ENCODE assay signal across 12 cellular contexts in genomic region chr1:225378880-225379279, GRCh38. TPM values are rescaled to one million over a fixed set of nuclear protein-coding genes. Genes with fewer than 3 reads are reported as not detected.
DNase-seq lines count a peak whose midpoint lies in the region; ATAC-seq and TF ChIP-seq lines count a peak whose summit lies in the region.
"Had no signal": no experiment of that assay in that cellular context is flagged by ENCODE, and none has a peak within 500 bp of the region (broad histone marks: within the 10 kb centered on the region; RNA-seq: fewer than 3 reads in every experiment).

No MANE protein-coding gene starts in this region.

- H3K9me3 Mint-ChIP-seq in activated CD4-positive, alpha-beta memory T cell treated with anti-CD3 and anti-CD28 coated beads, Interleukin-2, amount 10 ng/mL, durations not matched to agents 7 days and 5 days: no peaks in the 10 kb centered on the region

- H3K4me3 Mint-ChIP-seq in activated CD4-positive, alpha-beta memory T cell treated with anti-CD3 and anti-CD28 coated beads, Interleukin-2, amount 10 ng/mL, durations not matched to agents 7 days and 5 days: no peak overlapping the region

- no peaks in the 10 kb centered on the region for H3K27me3 Mint-ChIP-seq in activated CD4-positive, alpha-beta memory T cell treated with anti-CD3 and anti-CD28 coated beads, Interleukin-2, amount 10 ng/mL, durations not matched to agents 7 days and 5 days

- CTCF ChIA-PET in activated CD4-positive, alpha-beta memory T cell treated with anti-CD3 and anti-CD28 coated beads, Interleukin-2, amount 10 ng/mL, durations not matched to agents 7 days and 5 days (lab: Charles Lee): interaction anchor here (0.7 to 1.3 kb wide), 2 partner anchors 60 to 296 kb away, joined by 3 to 4 read pairs; no protein-coding TSS in a partner anchor

- H3K27ac ChIP-seq in brain microvascular endothelial cell (no peak overlapping the region), iPS-18a (ENCODE audit: low read length) (no peak overlapping the region)

- no peaks in the 10 kb centered on the region for H3K27me3 ChIP-seq in brain microvascular endothelial cell (replicated peaks)
- no peaks in the 10 kb centered on the region for H3K27me3 ChIP-seq in iPS-18a (ENCODE audit: control insufficient read depth, insufficient read depth, low read length)

- H3K4me1 ChIP-seq in iPS-18a (ENCODE audit: control insufficient read depth, low read depth, low read length): peaks cover 6% of the 10 kb centered on the region

- H3K36me3 Mint-ChIP-seq in activated CD4-positive, alpha-beta memory T cell treated with anti-CD3 and anti-CD28 coated beads, Interleukin-2, amount 10 ng/mL, durations not matched to agents 7 days and 5 days (ENCODE audit: low read depth): peaks cover 2% of the 10 kb centered on the region

- H3K27ac Mint-ChIP-seq in activated CD4-positive, alpha-beta memory T cell treated with anti-CD3 and anti-CD28 coated beads, Interleukin-2, amount 10 ng/mL, durations not matched to agents 7 days and 5 days: no peak overlapping the region

- no peaks in the 10 kb centered on the region for H3K9me3 ChIP-seq in iPS-18a (ENCODE audit: control insufficient read depth, low read depth, low read length)

- ATAC-seq in GM19467 (IDR thresholded peaks at IDR 0.05; ENCODE audit: unreplicated experiment): no peak

- no peaks in the 10 kb centered on the region for H3K36me3 ChIP-seq in brain microvascular endothelial cell (replicated peaks)
- no peaks in the 10 kb centered on the region for H3K36me3 ChIP-seq in iPS-18a (ENCODE audit: control insufficient read depth, low read depth, low read length)

- H3K4me3 ChIP-seq in AG10803 (ENCODE audit: low read length) (no peak overlapping the region), brain microvascular endothelial cell (ENCODE audit: low read depth, low read length) (no peak overlapping the region), iPS-18a (ENCODE audit: low read length) (no peak overlapping the region)

- DNase-seq in AG10803 (ENCODE audit: low read depth) (peak; percentile 86), HK-2 (ENCODE audit: unreplicated experiment) (peak; percentile 13), brain microvascular endothelial cell (peak; percentile 54), GM10266 (ENCODE audit: extremely low spot score) (no peak), NCI-H1048 (lab: John Stamatoyannopoulos, UW) (no peak)
- DNase-seq in activated CD4-positive, alpha-beta memory T cell treated with anti-CD3 and anti-CD28 coated beads, Interleukin-2, amount 10 ng/mL, durations not matched to agents 7 days and 5 days: no peak
- DNase-seq: Calu3; cortex of kidney; NCI-H1105 treated with DMSO at 0.1 percent for 48 hours; stimulated activated CD4-positive, alpha-beta T cell treated with anti-CD3 and anti-CD28 coated beads, Interleukin-4, amount 100 ng/mL, for 1 hour had no signal

- POLR2A ChIA-PET in activated CD4-positive, alpha-beta memory T cell treated with anti-CD3 and anti-CD28 coated beads, Interleukin-2, amount 10 ng/mL, durations not matched to agents 7 days and 5 days (lab: Charles Lee): no interaction called here

- peak overlapping the region; percentile 6 for H3K9ac ChIP-seq in iPS-18a (ENCODE audit: low read length)

- in situ Hi-C loops in brain microvascular endothelial cell (cut with HindIII; ENCODE audit: low pct_ligation_motif_present, low sequenced_read_pairs): no loop called here

- peaks cover 7% of the 10 kb centered on the region for H3K4me1 Mint-ChIP-seq in activated CD4-positive, alpha-beta memory T cell treated with anti-CD3 and anti-CD28 coated beads, Interleukin-2, amount 10 ng/mL, durations not matched to agents 7 days and 5 days

- no peak for TF ChIP-seq CTCF in AG10803 (conservative IDR thresholded peaks at IDR 0.05; ENCODE audit: low read length)
- TF ChIP-seq CTCF in brain microvascular endothelial cell (IDR thresholded peaks at IDR 0.05; ENCODE audit: low read depth, low read length, missing control alignments): no peak
- TF ChIP-seq CTCF in GM10266 (IDR thresholded peaks at IDR 0.05; ENCODE audit: control insufficient read depth, insufficient read depth, low read depth, missing control alignments): no peak

RNA-seq across cellular contexts. Expression of gene LBR, which starts 49.0 kb away (rescaled TPM):
- total RNA-seq in activated CD4-positive, alpha-beta memory T cell treated with anti-CD3 and anti-CD28 coated beads, Interleukin-2, amount 10 ng/mL, durations not matched to agents 7 days and 5 days: 100 to 1,000 TPM; 251 to 259 TPM

Comparison
In these comparisons a context has a peak if more than half of its experiments do, and no peak if none do; other contexts are left out.
1. DNase-seq: peak in AG10803 (single experiment), HK-2 (single experiment) and brain microvascular endothelial cell (single experiment); none in GM10266 (single experiment), activated CD4-positive, alpha-beta memory T cell treated with anti-CD3 and anti-CD28 coated beads, Interleukin-2, amount 10 ng/mL, durations not matched to agents 7 days and 5 days (single experiment) and NCI-H1048 (single experiment).